ENCODE assay signal across 1 cellular context in genomic region chr2:108354171-108354570, GRCh38.
TF ChIP-seq lines count a peak whose summit lies in the region.

No MANE protein-coding gene starts in this region.

TF ChIP-seq in GM23338, 12 proteins besides CTCF, POLR2A, EP300 and RAD21 (continued from another document):
- TF ChIP-seq, protein P1, sequence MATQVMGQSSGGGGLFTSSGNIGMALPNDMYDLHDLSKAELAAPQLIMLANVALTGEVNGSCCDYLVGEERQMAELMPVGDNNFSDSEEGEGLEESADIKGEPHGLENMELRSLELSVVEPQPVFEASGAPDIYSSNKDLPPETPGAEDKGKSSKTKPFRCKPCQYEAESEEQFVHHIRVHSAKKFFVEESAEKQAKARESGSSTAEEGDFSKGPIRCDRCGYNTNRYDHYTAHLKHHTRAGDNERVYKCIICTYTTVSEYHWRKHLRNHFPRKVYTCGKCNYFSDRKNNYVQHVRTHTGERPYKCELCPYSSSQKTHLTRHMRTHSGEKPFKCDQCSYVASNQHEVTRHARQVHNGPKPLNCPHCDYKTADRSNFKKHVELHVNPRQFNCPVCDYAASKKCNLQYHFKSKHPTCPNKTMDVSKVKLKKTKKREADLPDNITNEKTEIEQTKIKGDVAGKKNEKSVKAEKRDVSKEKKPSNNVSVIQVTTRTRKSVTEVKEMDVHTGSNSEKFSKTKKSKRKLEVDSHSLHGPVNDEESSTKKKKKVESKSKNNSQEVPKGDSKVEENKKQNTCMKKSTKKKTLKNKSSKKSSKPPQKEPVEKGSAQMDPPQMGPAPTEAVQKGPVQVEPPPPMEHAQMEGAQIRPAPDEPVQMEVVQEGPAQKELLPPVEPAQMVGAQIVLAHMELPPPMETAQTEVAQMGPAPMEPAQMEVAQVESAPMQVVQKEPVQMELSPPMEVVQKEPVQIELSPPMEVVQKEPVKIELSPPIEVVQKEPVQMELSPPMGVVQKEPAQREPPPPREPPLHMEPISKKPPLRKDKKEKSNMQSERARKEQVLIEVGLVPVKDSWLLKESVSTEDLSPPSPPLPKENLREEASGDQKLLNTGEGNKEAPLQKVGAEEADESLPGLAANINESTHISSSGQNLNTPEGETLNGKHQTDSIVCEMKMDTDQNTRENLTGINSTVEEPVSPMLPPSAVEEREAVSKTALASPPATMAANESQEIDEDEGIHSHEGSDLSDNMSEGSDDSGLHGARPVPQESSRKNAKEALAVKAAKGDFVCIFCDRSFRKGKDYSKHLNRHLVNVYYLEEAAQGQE (IDR thresholded peaks at IDR 0.05; ENCODE audit: unreplicated experiment) = no peak
- TF ChIP-seq, protein P2, sequence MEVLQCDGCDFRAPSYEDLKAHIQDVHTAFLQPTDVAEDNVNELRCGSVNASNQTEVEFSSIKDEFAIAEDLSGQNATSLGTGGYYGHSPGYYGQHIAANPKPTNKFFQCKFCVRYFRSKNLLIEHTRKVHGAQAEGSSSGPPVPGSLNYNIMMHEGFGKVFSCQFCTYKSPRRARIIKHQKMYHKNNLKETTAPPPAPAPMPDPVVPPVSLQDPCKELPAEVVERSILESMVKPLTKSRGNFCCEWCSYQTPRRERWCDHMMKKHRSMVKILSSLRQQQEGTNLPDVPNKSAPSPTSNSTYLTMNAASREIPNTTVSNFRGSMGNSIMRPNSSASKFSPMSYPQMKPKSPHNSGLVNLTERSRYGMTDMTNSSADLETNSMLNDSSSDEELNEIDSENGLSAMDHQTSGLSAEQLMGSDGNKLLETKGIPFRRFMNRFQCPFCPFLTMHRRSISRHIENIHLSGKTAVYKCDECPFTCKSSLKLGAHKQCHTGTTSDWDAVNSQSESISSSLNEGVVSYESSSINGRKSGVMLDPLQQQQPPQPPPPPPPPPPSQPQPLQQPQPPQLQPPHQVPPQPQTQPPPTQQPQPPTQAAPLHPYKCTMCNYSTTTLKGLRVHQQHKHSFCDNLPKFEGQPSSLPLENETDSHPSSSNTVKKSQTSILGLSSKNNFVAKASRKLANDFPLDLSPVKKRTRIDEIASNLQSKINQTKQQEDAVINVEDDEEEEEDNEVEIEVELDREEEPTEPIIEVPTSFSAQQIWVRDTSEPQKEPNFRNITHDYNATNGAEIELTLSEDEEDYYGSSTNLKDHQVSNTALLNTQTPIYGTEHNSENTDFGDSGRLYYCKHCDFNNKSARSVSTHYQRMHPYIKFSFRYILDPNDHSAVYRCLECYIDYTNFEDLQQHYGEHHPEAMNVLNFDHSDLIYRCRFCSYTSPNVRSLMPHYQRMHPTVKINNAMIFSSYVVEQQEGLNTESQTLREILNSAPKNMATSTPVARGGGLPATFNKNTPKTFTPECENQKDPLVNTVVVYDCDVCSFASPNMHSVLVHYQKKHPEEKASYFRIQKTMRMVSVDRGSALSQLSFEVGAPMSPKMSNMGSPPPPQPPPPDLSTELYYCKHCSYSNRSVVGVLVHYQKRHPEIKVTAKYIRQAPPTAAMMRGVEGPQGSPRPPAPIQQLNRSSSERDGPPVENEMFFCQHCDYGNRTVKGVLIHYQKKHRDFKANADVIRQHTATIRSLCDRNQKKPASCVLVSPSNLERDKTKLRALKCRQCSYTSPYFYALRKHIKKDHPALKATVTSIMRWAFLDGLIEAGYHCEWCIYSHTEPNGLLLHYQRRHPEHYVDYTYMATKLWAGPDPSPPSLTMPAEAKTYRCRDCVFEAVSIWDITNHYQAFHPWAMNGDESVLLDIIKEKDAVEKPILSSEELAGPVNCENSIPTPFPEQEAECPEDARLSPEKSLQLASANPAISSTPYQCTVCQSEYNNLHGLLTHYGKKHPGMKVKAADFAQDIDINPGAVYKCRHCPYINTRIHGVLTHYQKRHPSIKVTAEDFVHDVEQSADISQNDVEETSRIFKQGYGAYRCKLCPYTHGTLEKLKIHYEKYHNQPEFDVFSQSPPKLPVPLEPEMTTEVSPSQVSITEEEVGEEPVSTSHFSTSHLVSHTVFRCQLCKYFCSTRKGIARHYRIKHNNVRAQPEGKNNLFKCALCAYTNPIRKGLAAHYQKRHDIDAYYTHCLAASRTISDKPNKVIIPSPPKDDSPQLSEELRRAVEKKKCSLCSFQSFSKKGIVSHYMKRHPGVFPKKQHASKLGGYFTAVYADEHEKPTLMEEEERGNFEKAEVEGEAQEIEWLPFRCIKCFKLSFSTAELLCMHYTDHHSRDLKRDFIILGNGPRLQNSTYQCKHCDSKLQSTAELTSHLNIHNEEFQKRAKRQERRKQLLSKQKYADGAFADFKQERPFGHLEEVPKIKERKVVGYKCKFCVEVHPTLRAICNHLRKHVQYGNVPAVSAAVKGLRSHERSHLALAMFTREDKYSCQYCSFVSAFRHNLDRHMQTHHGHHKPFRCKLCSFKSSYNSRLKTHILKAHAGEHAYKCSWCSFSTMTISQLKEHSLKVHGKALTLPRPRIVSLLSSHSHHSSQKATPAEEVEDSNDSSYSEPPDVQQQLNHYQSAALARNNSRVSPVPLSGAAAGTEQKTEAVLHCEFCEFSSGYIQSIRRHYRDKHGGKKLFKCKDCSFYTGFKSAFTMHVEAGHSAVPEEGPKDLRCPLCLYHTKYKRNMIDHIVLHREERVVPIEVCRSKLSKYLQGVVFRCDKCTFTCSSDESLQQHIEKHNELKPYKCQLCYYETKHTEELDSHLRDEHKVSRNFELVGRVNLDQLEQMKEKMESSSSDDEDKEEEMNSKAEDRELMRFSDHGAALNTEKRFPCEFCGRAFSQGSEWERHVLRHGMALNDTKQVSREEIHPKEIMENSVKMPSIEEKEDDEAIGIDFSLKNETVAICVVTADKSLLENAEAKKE (CRISPR knock-in tag; IDR thresholded peaks at IDR 0.05) = no peak
- TF ChIP-seq JUNB (IDR thresholded peaks at IDR 0.05; ENCODE audit: unreplicated experiment) (no peak), ZNF331 (CRISPR knock-in tag; IDR thresholded peaks at IDR 0.05; ENCODE audit: low read depth) (no peak), NANOG (IDR thresholded peaks at IDR 0.05; ENCODE audit: borderline replicate concordance) (no peak), ZNF114 (CRISPR knock-in tag; IDR thresholded peaks at IDR 0.05) (no peak)
TF ChIP-seq in GM23338: peak in this region for 0.
